ENCODE assay signal across 8 cellular contexts in the genomic region with DNA sequence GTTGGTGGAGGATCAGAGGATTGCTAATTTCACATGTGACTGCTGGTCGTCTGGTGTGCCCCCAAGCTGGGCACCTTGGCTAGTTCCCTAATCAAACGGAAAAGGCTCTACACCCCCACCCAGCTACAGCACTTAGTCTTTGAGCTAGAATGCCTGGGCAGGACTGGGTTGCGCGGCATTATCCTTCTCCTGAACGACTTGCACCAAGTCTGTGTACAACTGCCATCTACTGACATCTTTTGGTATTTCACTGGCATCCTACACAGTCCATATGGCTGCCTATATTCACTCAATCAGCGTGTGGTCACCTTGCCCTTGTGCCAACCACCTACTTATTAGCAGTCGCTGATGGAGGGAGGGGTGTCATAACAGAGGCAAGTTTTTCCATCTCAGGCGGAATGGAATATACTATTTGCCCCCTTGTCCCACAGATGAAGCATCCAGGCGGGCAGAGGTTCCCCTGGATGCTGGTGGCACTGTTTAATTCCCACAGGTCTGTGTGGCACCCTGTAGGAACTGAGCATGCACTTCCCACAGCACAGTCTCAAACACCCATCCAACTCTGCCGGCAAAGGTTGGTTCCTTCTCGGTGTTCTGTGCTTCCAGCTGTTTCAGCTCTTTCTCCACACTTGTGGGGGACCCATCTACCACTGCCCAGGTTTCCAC.
DNase-seq lines count a peak whose midpoint lies in the region; ATAC-seq and TF ChIP-seq lines count a peak whose summit lies in the region.

No MANE protein-coding gene starts in this region.

- TF ChIP-seq CTCF in GM20000 (IDR thresholded peaks at IDR 0.05; ENCODE audit: extremely low read depth, missing control alignments) = peak; percentile 36

- ATAC-seq in HG03457 (IDR thresholded peaks at IDR 0.05; ENCODE audit: unreplicated experiment) = peak; percentile 83

- DNase-seq in NOMO-1 treated with DMSO at 0.1 percent for 48 hours (lab: John Stamatoyannopoulos, UW; ENCODE audit: unreplicated experiment) (peak; percentile 11), NOMO-1 treated with dmso at 0.1 percent for 144 hours (lab: John Stamatoyannopoulos, UW; ENCODE audit: unreplicated experiment) (no peak), GM20000 (ENCODE audit: low spot score) (peak; percentile 56), OCI-M1 (lab: John Stamatoyannopoulos, UW) (peak; percentile 87), amniotic epithelial cell (ENCODE audit: low read depth) (peak; percentile 61), iPS-NIHi11 (ENCODE audit: low spot score) (peak; percentile 67)
- DNase-seq in stimulated activated CD4-positive, alpha-beta T cell treated with anti-CD3 and anti-CD28 coated beads, Interleukin-1b, Interleukin-23, amount 100 ng/mL, for 48 hours = peak; percentile 27
